1 cellular context compared by ENCODE assay signal in the genomic region with DNA sequence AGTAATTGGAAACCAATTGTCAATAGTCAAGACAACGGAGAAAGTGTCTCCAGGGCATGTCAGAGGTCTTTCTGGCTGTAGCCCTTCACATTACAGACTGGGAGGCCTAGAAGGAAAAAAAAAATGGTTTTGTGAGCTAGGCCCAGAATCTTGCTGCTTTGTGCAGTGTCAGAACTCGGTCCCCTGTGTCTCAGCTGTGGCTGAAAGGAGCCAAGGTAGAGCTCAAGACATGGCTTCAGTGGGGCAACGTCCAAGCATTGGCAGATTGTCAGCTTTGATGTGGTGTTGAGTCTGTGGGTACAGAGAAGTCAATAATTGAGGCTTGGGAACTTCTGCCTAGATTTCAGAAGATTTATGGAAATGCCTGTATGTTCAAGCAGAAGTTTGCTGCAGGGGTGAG.
TF ChIP-seq lines count a peak whose summit lies in the region.

No MANE protein-coding gene starts in this region.

TF ChIP-seq in GM12878, 131 proteins besides CTCF, POLR2A, EP300 and RAD21 (continued from another document):
- TF ChIP-seq ATF3 (IDR thresholded peaks at IDR 0.05; ENCODE audit: borderline replicate concordance, extremely low read depth, low read depth, low read length) (no peak), USF2 (IDR thresholded peaks at IDR 0.05; ENCODE audit: borderline replicate concordance, low read depth, low read length) (no peak), GATAD2B (conservative IDR thresholded peaks at IDR 0.05; ENCODE audit: low read depth) (no peak)
- TF ChIP-seq, protein P1, sequence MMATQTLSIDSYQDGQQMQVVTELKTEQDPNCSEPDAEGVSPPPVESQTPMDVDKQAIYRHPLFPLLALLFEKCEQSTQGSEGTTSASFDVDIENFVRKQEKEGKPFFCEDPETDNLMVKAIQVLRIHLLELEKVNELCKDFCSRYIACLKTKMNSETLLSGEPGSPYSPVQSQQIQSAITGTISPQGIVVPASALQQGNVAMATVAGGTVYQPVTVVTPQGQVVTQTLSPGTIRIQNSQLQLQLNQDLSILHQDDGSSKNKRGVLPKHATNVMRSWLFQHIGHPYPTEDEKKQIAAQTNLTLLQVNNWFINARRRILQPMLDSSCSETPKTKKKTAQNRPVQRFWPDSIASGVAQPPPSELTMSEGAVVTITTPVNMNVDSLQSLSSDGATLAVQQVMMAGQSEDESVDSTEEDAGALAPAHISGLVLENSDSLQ (IDR thresholded peaks at IDR 0.05) = no peak
TF ChIP-seq in GM12878: peak in this region for 0.
